In genomic region chr1:24294228-24294672, GRCh38 we compare ENCODE assay signal across 12 cellular contexts. TPM values are rescaled to one million over a fixed set of nuclear protein-coding genes. Genes with fewer than 3 reads are reported as not detected.
DNase-seq lines count a peak whose midpoint lies in the region; ATAC-seq and TF ChIP-seq lines count a peak whose summit lies in the region.
"Had no signal": no experiment of that assay in that cellular context is flagged by ENCODE, and none has a peak within 500 bp of the region (broad histone marks: within the 10 kb centered on the region; RNA-seq: fewer than 3 reads in every experiment).

No MANE protein-coding gene starts in this region.

- peak overlapping the region; percentile 95 for H4K8ac ChIP-seq in mesenchymal stem cell (ENCODE audit: low read length)

- H3K27me3 Mint-ChIP-seq in chondrocyte (ENCODE audit: low read depth): peaks cover 16% of the 10 kb centered on the region

- no peak overlapping the region for H3K14ac ChIP-seq in mesenchymal stem cell (ENCODE audit: low read length in 2 of 2)

- no peaks in the 10 kb centered on the region for H3K9me3 Mint-ChIP-seq in chondrocyte (ENCODE audit: low read depth)
- H3K9me3 Mint-ChIP-seq: natural killer cell treated with Interleukin-12 subunit alpha and Interleukin-12 subunit beta and Interleukin-15 and Interleukin-18, amount 100 ng/mL, for 72 hours had no signal

- 64% methylated on average over 6 of the region's 9 CpGs for WGBS in mesenchymal stem cell
- 83 to 85% methylated on average over 9 of the region's 9 CpGs for WGBS in aorta, 2 donors

- H3K4me1 Mint-ChIP-seq in chondrocyte (ENCODE audit: low read depth): peaks cover 28% of the 10 kb centered on the region
- H3K4me1 Mint-ChIP-seq: CD4-positive, CD25-positive, alpha-beta regulatory T cell had no signal

- no peak for TF ChIP-seq CTCF in right atrium auricular region (IDR thresholded peaks at IDR 0.05)
- TF ChIP-seq CTCF in breast epithelium (IDR thresholded peaks at IDR 0.05): no peak
- TF ChIP-seq CTCF in chondrocyte (IDR thresholded peaks at IDR 0.05): no peak

- DNase-seq in right atrium auricular region (ENCODE audit: low spot score) (peak; percentile 84), cardiac septum (ENCODE audit: low spot score) (no peak), breast epithelium (ENCODE audit: low spot score in 2 of 2) (peak in 1 of 2 donors; percentile 43), mesenchymal stem cell (peak; percentile 99), aorta (no peak), chondrocyte (ENCODE audit: low spot score) (no peak), NCI-H2196 (lab: John Stamatoyannopoulos, UW; ENCODE audit: unreplicated experiment) (no peak)
- DNase-seq: anterior cingulate cortex; CD4-positive, CD25-positive, alpha-beta regulatory T cell; T-helper 2 cell had no signal

- no peak overlapping the region for H3K4me2 ChIP-seq in mesenchymal stem cell (ENCODE audit: low read length, poor library complexity, severe bottlenecking)

- H2AFZ ChIP-seq in mesenchymal stem cell (ENCODE audit: low read depth, low read length): no peak overlapping the region

- peak overlapping the region; percentile 91 to 99 for H2BK12ac ChIP-seq in mesenchymal stem cell (ENCODE audit: low read length in 2 of 2)

- no peak overlapping the region for H3K4me3 Mint-ChIP-seq in chondrocyte (ENCODE audit: unreplicated experiment)
- H3K4me3 Mint-ChIP-seq: CD4-positive, CD25-positive, alpha-beta regulatory T cell; natural killer cell treated with Interleukin-12 subunit alpha and Interleukin-12 subunit beta and Interleukin-15 and Interleukin-18, amount 100 ng/mL, for 72 hours had no signal

- H3K9me3 ChIP-seq in right atrium auricular region (no peaks in the 10 kb centered on the region), breast epithelium (no peaks in the 10 kb centered on the region), mesenchymal stem cell (ENCODE audit: control insufficient read depth, low read length) (no peaks in the 10 kb centered on the region), aorta (ENCODE audit: control insufficient read depth, low read length) (no peaks in the 10 kb centered on the region)

- no peak for TF ChIP-seq POLR2A in breast epithelium (IDR thresholded peaks at IDR 0.05)

- H3K9ac ChIP-seq in mesenchymal stem cell (ENCODE audit: low read length): peak overlapping the region; percentile 76

- intact Hi-C loops in cardiac septum (cut with DNase I) (loop anchor here (5.0 kb wide), 1 partner anchor 98 kb away; no protein-coding TSS in a partner anchor), breast epithelium (cut with DNase I; ENCODE audit: low total_unique reads) (no loop called here), aorta (cut with DNase I) (no loop called here)

- H3K36me3 ChIP-seq in right atrium auricular region: no peaks in the 10 kb centered on the region
- no peaks in the 10 kb centered on the region for H3K36me3 ChIP-seq in breast epithelium
- H3K36me3 ChIP-seq in mesenchymal stem cell (ENCODE audit: control insufficient read depth in 1 of 2, insufficient read depth in 2 of 2, low read depth in 1 of 2, low read length in 2 of 2): no peaks in the 10 kb centered on the region
- no peaks in the 10 kb centered on the region for H3K36me3 ChIP-seq in aorta (ENCODE audit: control insufficient read depth in 1 of 2, insufficient read depth in 2 of 2, low read length in 1 of 2)

- H3K27me3 ChIP-seq in right atrium auricular region (no peaks in the 10 kb centered on the region), breast epithelium (no peaks in the 10 kb centered on the region), mesenchymal stem cell (ENCODE audit: control insufficient read depth in 1 of 2, insufficient read depth in 1 of 2, low read length in 2 of 2) (peaks cover 5 to 34% of the 10 kb centered on the region in 2 experiments), aorta (ENCODE audit: control insufficient read depth in 1 of 2, insufficient read depth in 2 of 2, low read length in 1 of 2) (no peaks in the 10 kb centered on the region)

- H2AK5ac ChIP-seq in mesenchymal stem cell (ENCODE audit: low read length, severe bottlenecking): no peak overlapping the region

- H4K91ac ChIP-seq in mesenchymal stem cell (ENCODE audit: low read length): peak overlapping the region; percentile 90

- H3K27ac Mint-ChIP-seq in chondrocyte (ENCODE audit: unreplicated experiment): no peak overlapping the region
- H3K27ac Mint-ChIP-seq: CD4-positive, CD25-positive, alpha-beta regulatory T cell; natural killer cell treated with Interleukin-12 subunit alpha and Interleukin-12 subunit beta and Interleukin-15 and Interleukin-18, amount 100 ng/mL, for 72 hours had no signal

- peak; percentile 79 for ATAC-seq in aorta (ENCODE audit: low FRiP score)
- no peak for ATAC-seq in GM18520 (IDR thresholded peaks at IDR 0.05; ENCODE audit: unreplicated experiment)
- ATAC-seq: natural killer cell treated with Interleukin-12 subunit alpha and Interleukin-12 subunit beta and Interleukin-15 and Interleukin-18, amount 100 ng/mL, for 72 hours had no signal

- H3K4me1 ChIP-seq in right atrium auricular region (peaks cover 0 to 10% of the 10 kb centered on the region in 2 donors), breast epithelium (peaks cover 0 to 9% of the 10 kb centered on the region in 2 donors), mesenchymal stem cell (ENCODE audit: control insufficient read depth, insufficient read depth, low read depth, low read length) (peaks cover 8% of the 10 kb centered on the region), aorta (ENCODE audit: control insufficient read depth in 1 of 2, insufficient read depth in 2 of 2, low read length in 2 of 2) (peaks cover 0 to 2% of the 10 kb centered on the region in 2 donors)

- H2BK5ac ChIP-seq in mesenchymal stem cell (ENCODE audit: low read depth, low read length, poor library complexity, severe bottlenecking): no peak overlapping the region

- no peak overlapping the region for H2BK15ac ChIP-seq in mesenchymal stem cell (ENCODE audit: low read depth, poor library complexity, severe bottlenecking)

- H3K4me3 ChIP-seq in right atrium auricular region (no peak overlapping the region), breast epithelium (peak overlapping the region in 1 of 3 donors; percentile 41), mesenchymal stem cell (ENCODE audit: insufficient read depth in 1 of 2, low read depth in 1 of 2, low read length in 2 of 2) (peak overlapping the region in 1 of 2 experiments; percentile 30), aorta (ENCODE audit: low read length in 2 of 2) (no peak overlapping the region)

- H3K27ac ChIP-seq in right atrium auricular region (peak overlapping the region in 1 of 2 donors; percentile 12), breast epithelium (peak overlapping the region; percentile 74 to 92), mesenchymal stem cell (ENCODE audit: low read length, poor library complexity, severe bottlenecking) (no peak overlapping the region), aorta (ENCODE audit: low read depth in 1 of 2, low read length in 2 of 2) (no peak overlapping the region)

- peak overlapping the region; percentile 90 to 91 for H3K18ac ChIP-seq in mesenchymal stem cell (ENCODE audit: low read depth in 1 of 2, low read length in 2 of 2)

- no peak overlapping the region for H3K23ac ChIP-seq in mesenchymal stem cell (ENCODE audit: low read length in 2 of 2)

- peak overlapping the region; percentile 87 for H2BK120ac ChIP-seq in mesenchymal stem cell (ENCODE audit: low read depth, low read length)

- H3K79me1 ChIP-seq in mesenchymal stem cell (replicated peaks; ENCODE audit: low read length, poor library complexity, severe bottlenecking): no peaks in the 10 kb centered on the region

- no peaks in the 10 kb centered on the region for H3K36me3 Mint-ChIP-seq in chondrocyte (ENCODE audit: low read depth)
- H3K36me3 Mint-ChIP-seq: CD4-positive, CD25-positive, alpha-beta regulatory T cell; natural killer cell treated with Interleukin-12 subunit alpha and Interleukin-12 subunit beta and Interleukin-15 and Interleukin-18, amount 100 ng/mL, for 72 hours had no signal

- H3K4ac ChIP-seq in mesenchymal stem cell (ENCODE audit: low read depth in 1 of 2, low read length in 2 of 2): peak overlapping the region; percentile 8 to 94

RNA-seq across cellular contexts. Expression of gene GRHL3, which starts 24.9 kb away (rescaled TPM):
- total RNA-seq in right atrium auricular region (under 1 TPM in 1 of 2 donors, not detected in 1; 0.24 TPM), cardiac septum (not detected), breast epithelium (1 to 10 TPM in 1 of 3 donors, under 1 TPM in 1, not detected in 1; 0.98 to 4.0 TPM), aorta (not detected), chondrocyte (0.07 TPM in 1 of 3 replicates, not detected in the others)
- 0.19 TPM for polyA plus RNA-seq in mesenchymal stem cell (2013, experiment 1 of 2)
- 0.21 TPM for polyA plus RNA-seq in mesenchymal stem cell (2013, experiment 2 of 2)
- polyA plus RNA-seq in aorta: under 1 TPM in 1 of 2 donors, not detected in 1; 0.08 TPM
- total RNA-seq: CD4-positive, CD25-positive, alpha-beta regulatory T cell; natural killer cell treated with Interleukin-12 subunit alpha and Interleukin-12 subunit beta and Interleukin-15 and Interleukin-18, amount 100 ng/mL, for 72 hours had no signal
- polyA plus RNA-seq: CD4-positive, CD25-positive, alpha-beta regulatory T cell had no signal

Comparison
In these comparisons a context has a peak if more than half of its experiments do, and no peak if none do; other contexts are left out.
1. DNase-seq: peak in right atrium auricular region (single experiment) and mesenchymal stem cell (single experiment); none in cardiac septum (single experiment), aorta (0 of 2), chondrocyte (single experiment) and NCI-H2196 (single experiment).
2. H3K27ac ChIP-seq: peak in breast epithelium (2 of 2); none in mesenchymal stem cell (single experiment) and aorta (0 of 2).